7 cellular contexts compared by ENCODE assay signal in genomic region chr4:185304944-185305690, GRCh38.
DNase-seq lines count a peak whose midpoint lies in the region; ATAC-seq, FAIRE-seq and TF ChIP-seq lines count a peak whose summit lies in the region.

No MANE protein-coding gene starts in this region.

- H3K9me3 Mint-ChIP-seq in activated CD4-positive, alpha-beta T cell treated with anti-CD3 and anti-CD28 coated beads, Interleukin-2, amount 10 ng/mL, durations not matched to agents 7 days and 5 days, result no peaks in the 10 kb centered on the region
- H3K9me3 Mint-ChIP-seq in stimulated activated effector memory CD8-positive, alpha-beta T cell treated with anti-CD3 and anti-CD28 coated beads, Interleukin-12 subunit alpha, Interleukin-12 subunit beta, amount 100 ng/mL, for 72 hours, result no peaks in the 10 kb centered on the region

- POLR2A ChIA-PET in activated CD4-positive, alpha-beta T cell treated with anti-CD3 and anti-CD28 coated beads, Interleukin-2, amount 10 ng/mL, durations not matched to agents 7 days and 5 days (lab: Charles Lee), result no interaction called here

- H3K4me3 ChIP-seq in left ventricle myocardium inferior, result no peak overlapping the region

- intact Hi-C loops in left ventricle myocardium inferior (cut with micrococcal nuclease), result no loop called here

- H3K27ac ChIP-seq in left ventricle myocardium inferior (replicated peaks), result no peak overlapping the region

- H3K4me1 ChIP-seq in left ventricle myocardium inferior, result peaks cover 5% of the 10 kb centered on the region

- peak; percentile 87 for TF ChIP-seq CTCF in GM12873 (IDR thresholded peaks at IDR 0.05; ENCODE audit: insufficient read depth, low read depth, low read length, missing control alignments)
- peak; percentile 56 for TF ChIP-seq CTCF in left ventricle myocardium inferior (IDR thresholded peaks at IDR 0.05; ENCODE audit: borderline replicate concordance)

- no peaks in the 10 kb centered on the region for H3K36me3 ChIP-seq in left ventricle myocardium inferior

- no peak overlapping the region for H3K27ac Mint-ChIP-seq in activated CD4-positive, alpha-beta T cell treated with anti-CD3 and anti-CD28 coated beads, Interleukin-2, amount 10 ng/mL, durations not matched to agents 7 days and 5 days
- H3K27ac Mint-ChIP-seq in stimulated activated effector memory CD8-positive, alpha-beta T cell treated with anti-CD3 and anti-CD28 coated beads, Interleukin-12 subunit alpha, Interleukin-12 subunit beta, amount 100 ng/mL, for 72 hours, result no peak overlapping the region

- peaks cover 9% of the 10 kb centered on the region for H3K4me1 Mint-ChIP-seq in activated CD4-positive, alpha-beta T cell treated with anti-CD3 and anti-CD28 coated beads, Interleukin-2, amount 10 ng/mL, durations not matched to agents 7 days and 5 days
- H3K4me1 Mint-ChIP-seq in stimulated activated effector memory CD8-positive, alpha-beta T cell treated with anti-CD3 and anti-CD28 coated beads, Interleukin-12 subunit alpha, Interleukin-12 subunit beta, amount 100 ng/mL, for 72 hours, result peaks cover 7% of the 10 kb centered on the region

- peak; percentile 43 for ATAC-seq in GM21423 (IDR thresholded peaks at IDR 0.05; ENCODE audit: unreplicated experiment)
- ATAC-seq in stimulated activated effector memory CD8-positive, alpha-beta T cell treated with anti-CD3 and anti-CD28 coated beads, Interleukin-12 subunit alpha, Interleukin-12 subunit beta, amount 100 ng/mL, for 72 hours, result peak; percentile 65

- DNase-seq in HT-29 (ENCODE audit: low spot score) (peak; percentile 28), left ventricle myocardium inferior (no peak), H54 (ENCODE audit: insufficient read length, low spot score) (no peak)
- DNase-seq in activated CD4-positive, alpha-beta T cell treated with anti-CD3 and anti-CD28 coated beads, Interleukin-2, amount 10 ng/mL, durations not matched to agents 7 days and 5 days, result peak; percentile 14
- no peak for DNase-seq in stimulated activated effector memory CD8-positive, alpha-beta T cell treated with anti-CD3 and anti-CD28 coated beads, Interleukin-12 subunit alpha, Interleukin-12 subunit beta, amount 100 ng/mL, for 72 hours (ENCODE audit: low spot score in 2 of 2)

- H3K9me3 ChIP-seq in left ventricle myocardium inferior (replicated peaks), result no peaks in the 10 kb centered on the region

- CTCF ChIA-PET in activated CD4-positive, alpha-beta T cell treated with anti-CD3 and anti-CD28 coated beads, Interleukin-2, amount 10 ng/mL, durations not matched to agents 7 days and 5 days (lab: Charles Lee), result no interaction called here

- no peak overlapping the region for H3K4me3 Mint-ChIP-seq in activated CD4-positive, alpha-beta T cell treated with anti-CD3 and anti-CD28 coated beads, Interleukin-2, amount 10 ng/mL, durations not matched to agents 7 days and 5 days
- H3K4me3 Mint-ChIP-seq in stimulated activated effector memory CD8-positive, alpha-beta T cell treated with anti-CD3 and anti-CD28 coated beads, Interleukin-12 subunit alpha, Interleukin-12 subunit beta, amount 100 ng/mL, for 72 hours, result no peak overlapping the region

- no peak for TF ChIP-seq POLR2A in H54 (IDR thresholded peaks at IDR 0.05; ENCODE audit: low read depth, low read length)

- no peaks in the 10 kb centered on the region for H3K27me3 Mint-ChIP-seq in activated CD4-positive, alpha-beta T cell treated with anti-CD3 and anti-CD28 coated beads, Interleukin-2, amount 10 ng/mL, durations not matched to agents 7 days and 5 days

- no peak for FAIRE-seq in H54 (lab: Jason Lieb, UNC)

- no peaks in the 10 kb centered on the region for H3K27me3 ChIP-seq in left ventricle myocardium inferior (ENCODE audit: low read depth)

- peaks cover 12% of the 10 kb centered on the region for H3K36me3 Mint-ChIP-seq in activated CD4-positive, alpha-beta T cell treated with anti-CD3 and anti-CD28 coated beads, Interleukin-2, amount 10 ng/mL, durations not matched to agents 7 days and 5 days (ENCODE audit: low read depth)
- H3K36me3 Mint-ChIP-seq in stimulated activated effector memory CD8-positive, alpha-beta T cell treated with anti-CD3 and anti-CD28 coated beads, Interleukin-12 subunit alpha, Interleukin-12 subunit beta, amount 100 ng/mL, for 72 hours, result peaks cover 15% of the 10 kb centered on the region

Comparison
In these comparisons a context has a peak if more than half of its experiments do, and no peak if none do; other contexts are left out.
1. DNase-seq: peak in HT-29 (single experiment) and activated CD4-positive, alpha-beta T cell treated with anti-CD3 and anti-CD28 coated beads, Interleukin-2, amount 10 ng/mL, durations not matched to agents 7 days and 5 days (single experiment); none in left ventricle myocardium inferior (single experiment), stimulated activated effector memory CD8-positive, alpha-beta T cell treated with anti-CD3 and anti-CD28 coated beads, Interleukin-12 subunit alpha, Interleukin-12 subunit beta, amount 100 ng/mL, for 72 hours (0 of 2) and H54 (single experiment).